ENCODE assay signal across 16 cellular contexts in genomic region chr19:46475976-46476375, GRCh38. TPM values are rescaled to one million over a fixed set of nuclear protein-coding genes. Genes with fewer than 3 reads are reported as not detected.
"Had no signal": no experiment of that assay in that cellular context is flagged by ENCODE, and none has a peak within 500 bp of the region (broad histone marks: within the 10 kb centered on the region; RNA-seq: fewer than 3 reads in every experiment).

No MANE protein-coding gene starts in this region.

- H3K79me2 ChIP-seq: parathyroid adenoma had no signal

- H3K27ac ChIP-seq: neural progenitor cell, parathyroid adenoma, SK-N-MC, tibial nerve, vagina, VCaP had no signal

- H3K4me2 ChIP-seq: neural progenitor cell had no signal

- H3K36me3 ChIP-seq: neural progenitor cell, tibial nerve, vagina had no signal

- H3K27me3 ChIP-seq: dorsolateral prefrontal cortex, vagina had no signal

- DNase-seq: activated CD4-positive, alpha-beta T cell treated with anti-CD3 and anti-CD28 coated beads for 1 hour; activated CD4-positive, alpha-beta T cell treated with anti-CD3 and anti-CD28 coated beads, Interleukin-2, amount 50 U/mL, for 4 hours; dorsolateral prefrontal cortex; endodermal cell; stimulated activated CD4-positive, alpha-beta T cell treated with anti-CD3 and anti-CD28 coated beads, Interleukin-2, amount 100 ng/mL, for 48 hours had no signal

- H2AFZ ChIP-seq: neural progenitor cell, parathyroid adenoma had no signal

- H3K9me3 ChIP-seq: tibial nerve, vagina had no signal

- H3K9ac ChIP-seq: neural progenitor cell, parathyroid adenoma had no signal

- H3K4me3 ChIP-seq: dorsolateral prefrontal cortex, neural progenitor cell, SK-N-MC, tibial nerve, vagina had no signal

RNA-seq across cellular contexts. Expression of gene PNMA8A, which starts 4.6 kb away (rescaled TPM):
- total RNA-seq: activated T-helper 2 cell treated with anti-CD3 and anti-CD28 coated beads, Interferon-gamma antibody, Interleukin-2, Interleukin-4, amounts not matched to agents 10 μg/mL and 5 μg/mL and 100 μg/mL, durations not matched to agents 14 hours and 24 hours and 36 hours; T-helper 1 cell treated with Interleukin-12 subunit alpha and Interleukin-12 subunit beta and Interleukin-4 antibody, amounts not matched to agents 30 ng/mL and 1 ng/mL, for 36 hours had no signal

RNA-seq across cellular contexts. Expression of gene PNMA8B, which starts 19.7 kb away (rescaled TPM):
- total RNA-seq: activated T-helper 2 cell treated with anti-CD3 and anti-CD28 coated beads, Interferon-gamma antibody, Interleukin-2, Interleukin-4, amounts not matched to agents 10 μg/mL and 5 μg/mL and 100 μg/mL, durations not matched to agents 14 hours and 24 hours and 36 hours; T-helper 1 cell treated with Interleukin-12 subunit alpha and Interleukin-12 subunit beta and Interleukin-4 antibody, amounts not matched to agents 30 ng/mL and 1 ng/mL, for 36 hours had no signal

RNA-seq across cellular contexts. Expression of gene PNMA8C, which starts 47.2 kb away (rescaled TPM):
- total RNA-seq: activated T-helper 2 cell treated with anti-CD3 and anti-CD28 coated beads, Interferon-gamma antibody, Interleukin-2, Interleukin-4, amounts not matched to agents 10 μg/mL and 5 μg/mL and 100 μg/mL, durations not matched to agents 14 hours and 24 hours and 36 hours; glomerular endothelial cell; T-helper 1 cell treated with Interleukin-12 subunit alpha and Interleukin-12 subunit beta and Interleukin-4 antibody, amounts not matched to agents 30 ng/mL and 1 ng/mL, for 36 hours had no signal
- polyA plus RNA-seq: esophagus, liver had no signal
